In the genomic region with DNA sequence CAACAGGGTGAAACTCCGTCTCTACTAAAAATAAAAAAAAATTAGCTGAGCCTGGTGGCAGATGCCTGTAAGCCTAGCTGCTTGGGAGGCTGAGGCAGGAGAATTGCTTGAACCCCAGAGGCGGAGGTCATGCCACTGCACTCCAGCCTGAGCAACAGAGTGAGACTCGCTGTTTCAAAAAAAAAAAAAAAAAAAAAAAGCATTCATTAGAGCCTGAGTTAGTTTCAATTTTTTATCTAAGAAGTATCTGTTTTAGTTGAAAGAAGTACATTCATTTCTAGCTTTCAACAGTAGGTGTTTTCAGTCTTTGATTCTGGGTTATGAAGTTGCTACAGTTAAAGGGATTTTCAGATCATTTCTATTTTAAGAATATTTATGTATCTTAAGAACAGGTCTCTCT, we compare ENCODE assay signal across 10 cellular contexts. TPM values are rescaled to one million over a fixed set of nuclear protein-coding genes. Genes with fewer than 3 reads are reported as not detected.
DNase-seq lines count a peak whose midpoint lies in the region; ATAC-seq and TF ChIP-seq lines count a peak whose summit lies in the region.
"Had no signal": no experiment of that assay in that cellular context is flagged by ENCODE, and none has a peak within 500 bp of the region (broad histone marks: within the 10 kb centered on the region; RNA-seq: fewer than 3 reads in every experiment).

No MANE protein-coding gene starts in this region.

- TF ChIP-seq CTCF in RWPE1 (conservative IDR thresholded peaks at IDR 0.05; ENCODE audit: low read depth) (no peak), foreskin keratinocyte (conservative IDR thresholded peaks at IDR 0.05) (no peak)

- CTCF ChIA-PET in RWPE1 (lab: Yijun Ruan, JAX): no interaction called here
- CTCF ChIA-PET in CD4-positive, alpha-beta memory T cell (lab: Charles Lee; ENCODE audit: partially characterized antibody): interaction anchor here (0.7 to 1.6 kb wide), 3 partner anchors 13 to 58 kb away, joined by 3 to 6 read pairs (median 4); no protein-coding TSS in a partner anchor

- H3K9me3 ChIP-seq in CD4-positive, alpha-beta memory T cell (ENCODE audit: control insufficient read depth in 1 of 2, low read length in 2 of 2): no peaks in the 10 kb centered on the region

- peaks cover 38 to 81% (median 64%) of the 10 kb centered on the region in 4 donors for H3K4me1 Mint-ChIP-seq in CD4-positive, alpha-beta memory T cell

- H3K27me3 Mint-ChIP-seq in CD4-positive, alpha-beta memory T cell: no peaks in the 10 kb centered on the region

- H3K9me3 Mint-ChIP-seq in CD4-positive, alpha-beta memory T cell: no peaks in the 10 kb centered on the region

- H3K4me3 Mint-ChIP-seq in CD4-positive, alpha-beta memory T cell: peak overlapping the region in 1 of 8 donors; percentile 5

- H3K36me3 Mint-ChIP-seq in CD4-positive, alpha-beta memory T cell: peaks cover 4 to 7% of the 10 kb centered on the region in 2 donors

- no peak overlapping the region for H3K4me3 ChIP-seq in CD4-positive, alpha-beta memory T cell (ENCODE audit: low read length in 2 of 2)

- ATAC-seq in GM18508 (IDR thresholded peaks at IDR 0.05; ENCODE audit: insufficient read depth, unreplicated experiment): peak; percentile 65
- peak; percentile 69 for ATAC-seq in GM19467 (IDR thresholded peaks at IDR 0.05; ENCODE audit: unreplicated experiment)
- peak; percentile 66 for ATAC-seq in HG02973 (IDR thresholded peaks at IDR 0.05; ENCODE audit: unreplicated experiment)
- ATAC-seq in foreskin keratinocyte: no peak

- no peaks in the 10 kb centered on the region for H3K27me3 ChIP-seq in foreskin keratinocyte
- no peaks in the 10 kb centered on the region for H3K27me3 ChIP-seq in CD4-positive, alpha-beta memory T cell (ENCODE audit: insufficient read depth, low read length)

- DNase-seq in activated naive CD4-positive, alpha-beta T cell treated with anti-CD3 and anti-CD28 coated beads, Interleukin-2, amount 50 U/mL, for 16 hours: peak; percentile 33
- DNase-seq in RWPE1 (ENCODE audit: low spot score) (no peak), foreskin keratinocyte (no peak), cardiac septum (ENCODE audit: low spot score) (no peak)
- no peak for DNase-seq in CD4-positive, alpha-beta memory T cell
- DNase-seq: small intestine; stimulated activated naive CD4-positive, alpha-beta T cell treated with Interleukin-2 at 50 U/mL for 16 hours had no signal

- POLR2A ChIA-PET in RWPE1 (lab: Yijun Ruan, JAX; ENCODE audit: low non-redundant PET): no interaction called here
- POLR2A ChIA-PET in CD4-positive, alpha-beta memory T cell (lab: Charles Lee; ENCODE audit: partially characterized antibody): no interaction called here

- H3K4me1 ChIP-seq in foreskin keratinocyte: no peaks in the 10 kb centered on the region
- peaks cover 62% of the 10 kb centered on the region for H3K4me1 ChIP-seq in CD4-positive, alpha-beta memory T cell (ENCODE audit: insufficient read depth, low read length)

- H3K27ac ChIP-seq in RWPE1: no peak overlapping the region
- H3K27ac ChIP-seq in foreskin keratinocyte: no peak overlapping the region
- H3K27ac ChIP-seq in CD4-positive, alpha-beta memory T cell (ENCODE audit: low read depth, low read length): no peak overlapping the region

- intact Hi-C loops in CD4-positive, alpha-beta memory T cell (cut with micrococcal nuclease): no loop called here
- intact Hi-C loops in cardiac septum (cut with DNase I): no loop called here

- H3K27ac Mint-ChIP-seq in CD4-positive, alpha-beta memory T cell: peak overlapping the region in 2 of 7 donors; percentile 14 to 29

- no peaks in the 10 kb centered on the region for H3K36me3 ChIP-seq in CD4-positive, alpha-beta memory T cell (ENCODE audit: insufficient read depth, low read length)

RNA-seq across cellular contexts. Expression of gene ZNF292, which starts 42.2 kb away (rescaled TPM):
- total RNA-seq in foreskin keratinocyte (8.9 and 10.3 TPM in 2 replicates), cardiac septum (34.5 TPM)
- 0.71 and 0.74 TPM in 2 replicates for polyA plus RNA-seq in foreskin keratinocyte
- 10 to 100 TPM; 74.8 to 82.1 TPM for total RNA-seq in CD4-positive, alpha-beta memory T cell
- polyA plus RNA-seq in CD4-positive, alpha-beta memory T cell: 10 to 100 TPM; 15.1 to 39.8 TPM
